In genomic region chr5:124660229-124661093, GRCh38 we compare ENCODE assay signal across 10 cellular contexts.
A peak's percentile ranks its signal among the peaks of the same experiment; 100 is the strongest.
DNase-seq lines count a peak whose midpoint lies in the region; ATAC-seq, FAIRE-seq and TF ChIP-seq lines count a peak whose summit lies in the region.
"Had no signal": no experiment of that assay in that cellular context is flagged by ENCODE, and none has a peak within 500 bp of the region (broad histone marks: within the 10 kb centered on the region; RNA-seq: fewer than 3 reads in every experiment).

No MANE protein-coding gene starts in this region.

- H3K9me2 ChIP-seq in OCI-LY1 (ENCODE audit: low read depth, low read length): no peaks in the 10 kb centered on the region

- BruUV-seq in Caco-2 (replicated peaks; lab: Mats Ljungman, UMichigan): no TSS peak
- no TSS peak for BruUV-seq in endothelial cell of umbilical vein (replicated peaks; lab: Mats Ljungman, UMichigan)

- no peak overlapping the region for H3K4me3 ChIP-seq in Caco-2 (ENCODE audit: low read depth, low read length)
- peak overlapping the region; percentile 25 for H3K4me3 ChIP-seq in OCI-LY1 (ENCODE audit: low read depth, low read length, poor library complexity, severe bottlenecking)
- H3K4me3 ChIP-seq in endothelial cell of umbilical vein (replicated peaks in 1 of 3; ENCODE audit: insufficient read depth in 1 of 3, low read depth in 1 of 3, low read length in 3 of 3): no peak overlapping the region
- H3K4me3 ChIP-seq: ovary had no signal

- H3K9me1 ChIP-seq in endothelial cell of umbilical vein (replicated peaks; ENCODE audit: control insufficient read depth, extremely low read depth, insufficient read depth, low read length): no peaks in the 10 kb centered on the region

- H3K27me3 ChIP-seq in Caco-2 (replicated peaks; ENCODE audit: control insufficient read depth, insufficient read depth, low read length) (no peaks in the 10 kb centered on the region), OCI-LY1 (ENCODE audit: insufficient read depth, low read length) (no peaks in the 10 kb centered on the region), endothelial cell of umbilical vein (ENCODE audit: control insufficient read depth in 2 of 2, insufficient read depth in 2 of 2, low read length in 2 of 2) (no peaks in the 10 kb centered on the region)
- H3K27me3 ChIP-seq: ovary had no signal

- intact Hi-C loops in Caco-2 (cut with micrococcal nuclease; ENCODE audit: unreplicated experiment) (loop anchor here (1.0 to 5.0 kb wide), 10 partner anchors 16 to 352 kb away; no protein-coding TSS in a partner anchor), endothelial cell of umbilical vein (cut with micrococcal nuclease) (loop anchor here (1.0 kb wide), 1 partner anchor 82 kb away; no protein-coding TSS in a partner anchor)
- intact Hi-C loops in activated CD4-positive, alpha-beta memory T cell treated with anti-CD3 and anti-CD28 coated beads for 36 hours (cut with micrococcal nuclease): no loop called here

- CTCF ChIA-PET in Caco-2 (lab: Charles Lee) (interaction anchor here (0.5 to 1.0 kb wide), 2 partner anchors 79 to 86 kb away, joined by 3 read pairs; partner anchors contain the start of gene ZNF608), endothelial cell of umbilical vein (lab: Charles Lee) (interaction anchor here (0.9 to 2.0 kb wide), 10 partner anchors 9 to 214 kb away, joined by 3 to 10 read pairs (median 3); no protein-coding TSS in a partner anchor)
- CTCF ChIA-PET in activated CD4-positive, alpha-beta memory T cell treated with anti-CD3 and anti-CD28 coated beads for 36 hours (lab: Charles Lee): no interaction called here

- TF ChIP-seq CTCF in Caco-2 (IDR thresholded peaks at IDR 0.05; ENCODE audit: insufficient read depth in 1 of 2, low read depth in 1 of 2, low read length in 1 of 2, severe bottlenecking in 1 of 2, unreplicated experiment in 1 of 2): no peak
- no peak for TF ChIP-seq CTCF in OCI-LY1 (IDR thresholded peaks at IDR 0.05; ENCODE audit: low read length)
- no peak for TF ChIP-seq CTCF in endothelial cell of umbilical vein (IDR thresholded peaks at IDR 0.05; ENCODE audit: extremely low read depth in 1 of 2, insufficient read depth in 1 of 2, low read depth in 1 of 2, low read length in 2 of 2)
- no peak for TF ChIP-seq CTCF in nephron progenitor cell (IDR thresholded peaks at IDR 0.05)

- H3K36me3 ChIP-seq in Caco-2 (ENCODE audit: control insufficient read depth, insufficient read depth, low read length) (no peaks in the 10 kb centered on the region), OCI-LY1 (ENCODE audit: insufficient read depth, low read length) (no peaks in the 10 kb centered on the region; the same call in 1 of the 2 replicates), endothelial cell of umbilical vein (ENCODE audit: control insufficient read depth in 2 of 2, extremely low read depth in 1 of 2, insufficient read depth in 2 of 2, low read length in 2 of 2) (no peaks in the 10 kb centered on the region)
- H3K36me3 ChIP-seq: ovary had no signal

- H3K27ac Mint-ChIP-seq in Caco-2 (ENCODE audit: unreplicated experiment) (peak overlapping the region; percentile 96), nephron progenitor cell (peak overlapping the region; percentile 97)
- no peak overlapping the region for H3K27ac Mint-ChIP-seq in activated CD4-positive, alpha-beta memory T cell treated with anti-CD3 and anti-CD28 coated beads for 36 hours

- H3K4me2 ChIP-seq in OCI-LY1 (ENCODE audit: low read length) (peak overlapping the region; percentile 29), endothelial cell of umbilical vein (ENCODE audit: insufficient read depth, low read length) (peak overlapping the region; percentile 68)

- H3K4me1 ChIP-seq in Caco-2: peaks cover 84% of the 10 kb centered on the region
- H3K4me1 ChIP-seq in OCI-LY1 (ENCODE audit: insufficient read depth, low read length, severe bottlenecking): peaks cover 100% of the 10 kb centered on the region
- peaks cover 56% of the 10 kb centered on the region for H3K4me1 ChIP-seq in endothelial cell of umbilical vein (ENCODE audit: control insufficient read depth, extremely low read depth, insufficient read depth, low read length)

- peak overlapping the region; percentile 36; the same call in 1 of the 2 replicates for H3K9ac ChIP-seq in OCI-LY1 (ENCODE audit: low read length)
- peak overlapping the region; percentile 88 for H3K9ac ChIP-seq in endothelial cell of umbilical vein (replicated peaks; ENCODE audit: extremely low read depth, insufficient read depth, low read length)

- H4K20me1 ChIP-seq in OCI-LY1 (ENCODE audit: insufficient read depth, low read length): no peaks in the 10 kb centered on the region
- no peaks in the 10 kb centered on the region for H4K20me1 ChIP-seq in endothelial cell of umbilical vein (replicated peaks; ENCODE audit: control insufficient read depth, extremely low read depth, insufficient read depth, low read length)

- H3K9me3 ChIP-seq in Caco-2 (no peaks in the 10 kb centered on the region), OCI-LY1 (ENCODE audit: low read length) (no peaks in the 10 kb centered on the region), endothelial cell of umbilical vein (replicated peaks; ENCODE audit: control insufficient read depth, insufficient read depth, low read length) (no peaks in the 10 kb centered on the region)
- H3K9me3 ChIP-seq: ovary had no signal

- dilution Hi-C loops in endothelial cell of umbilical vein (cut with MboI; ENCODE audit: extremely low pct_ligation_motif_present, low sequenced_read_pairs): no loop called here

- POLR2A ChIA-PET in Caco-2 (lab: Charles Lee) (interaction anchor here (1.0 to 1.8 kb wide), 3 partner anchors 87 to 351 kb away, joined by 4 to 8 read pairs (median 4); no protein-coding TSS in a partner anchor), endothelial cell of umbilical vein (lab: Charles Lee) (interaction anchor here (1.1 kb wide), 1 partner anchor 9 kb away, joined by 5 read pairs; no protein-coding TSS in a partner anchor)
- POLR2A ChIA-PET in activated CD4-positive, alpha-beta memory T cell treated with anti-CD3 and anti-CD28 coated beads for 36 hours (lab: Charles Lee): no interaction called here

- DNase-seq in Caco-2 (peak in 1 of 2 experiments; percentile 52), endothelial cell of umbilical vein (ENCODE audit: low read depth, low spot score) (no peak), nephron progenitor cell (no peak)
- DNase-seq in activated CD4-positive, alpha-beta memory T cell treated with anti-CD3 and anti-CD28 coated beads for 36 hours: no peak
- DNase-seq in activated CD8-positive, alpha-beta memory T cell treated with anti-CD3 and anti-CD28 coated beads, Interleukin-2, amount 50 U/mL, for 4 hours: no peak
- DNase-seq: stimulated activated naive CD8-positive, alpha-beta T cell treated with anti-CD3 and anti-CD28 coated beads, Interleukin-15, Interleukin-2, amounts not matched to agents 100 U/mL and 50 U/mL, for 24 hours had no signal

- H3K27ac ChIP-seq in OCI-LY1 (ENCODE audit: low read depth, low read length, poor library complexity, severe bottlenecking): peak overlapping the region; percentile 89
- H3K27ac ChIP-seq in endothelial cell of umbilical vein (ENCODE audit: insufficient read depth, low read depth, low read length): peak overlapping the region; percentile 91

- peak; percentile 46 for FAIRE-seq in endothelial cell of umbilical vein (lab: Jason Lieb, UNC)

- H3K9me3 Mint-ChIP-seq in Caco-2 (ENCODE audit: unreplicated experiment) (no peaks in the 10 kb centered on the region), nephron progenitor cell (no peaks in the 10 kb centered on the region)
- no peaks in the 10 kb centered on the region for H3K9me3 Mint-ChIP-seq in activated CD4-positive, alpha-beta memory T cell treated with anti-CD3 and anti-CD28 coated beads for 36 hours

- no peaks in the 10 kb centered on the region for H3F3A ChIP-seq in OCI-LY1 (ENCODE audit: insufficient read depth, low read length)

- no peak for ATAC-seq in GM18861 (IDR thresholded peaks at IDR 0.05; ENCODE audit: unreplicated experiment)
- no peak for ATAC-seq in GM19023 (IDR thresholded peaks at IDR 0.05; ENCODE audit: unreplicated experiment)
- ATAC-seq: stimulated activated naive CD8-positive, alpha-beta T cell treated with anti-CD3 and anti-CD28 coated beads, Interleukin-15, Interleukin-2, amounts not matched to agents 100 U/mL and 50 U/mL, for 24 hours had no signal

- peaks cover 19% of the 10 kb centered on the region for H3K4me1 Mint-ChIP-seq in Caco-2 (ENCODE audit: low read depth, unreplicated experiment)
- H3K4me1 Mint-ChIP-seq in nephron progenitor cell: no peaks in the 10 kb centered on the region
- no peaks in the 10 kb centered on the region for H3K4me1 Mint-ChIP-seq in activated CD4-positive, alpha-beta memory T cell treated with anti-CD3 and anti-CD28 coated beads for 36 hours (ENCODE audit: low read depth)

- H3K4me3 Mint-ChIP-seq in Caco-2 (ENCODE audit: unreplicated experiment) (peak overlapping the region; percentile 65), nephron progenitor cell (peak overlapping the region; percentile 68)
- H3K4me3 Mint-ChIP-seq in activated CD4-positive, alpha-beta memory T cell treated with anti-CD3 and anti-CD28 coated beads for 36 hours: no peak overlapping the region

- TF ChIP-seq POLR2A in endothelial cell of umbilical vein (IDR thresholded peaks at IDR 0.05; ENCODE audit: low read depth, low read length): no peak

- H3K36me3 Mint-ChIP-seq in Caco-2 (ENCODE audit: insufficient read depth, unreplicated experiment) (peaks cover 9% of the 10 kb centered on the region), nephron progenitor cell (ENCODE audit: low read depth) (no peaks in the 10 kb centered on the region)
- H3K36me3 Mint-ChIP-seq in activated CD4-positive, alpha-beta memory T cell treated with anti-CD3 and anti-CD28 coated beads for 36 hours: no peaks in the 10 kb centered on the region

- H3K79me2 ChIP-seq in OCI-LY1 (ENCODE audit: insufficient read depth, low read length) (peaks cover 71% of the 10 kb centered on the region), endothelial cell of umbilical vein (ENCODE audit: control insufficient read depth, insufficient read depth, low read length) (no peaks in the 10 kb centered on the region)

- H3K27me3 Mint-ChIP-seq in Caco-2 (ENCODE audit: insufficient read depth, unreplicated experiment) (no peaks in the 10 kb centered on the region), nephron progenitor cell (ENCODE audit: low read depth, poor library complexity) (no peaks in the 10 kb centered on the region)
- no peaks in the 10 kb centered on the region for H3K27me3 Mint-ChIP-seq in activated CD4-positive, alpha-beta memory T cell treated with anti-CD3 and anti-CD28 coated beads for 36 hours

- no peak overlapping the region for H2AFZ ChIP-seq in OCI-LY1 (ENCODE audit: low read length)
- H2AFZ ChIP-seq in endothelial cell of umbilical vein (ENCODE audit: low read depth, low read length): no peak overlapping the region

TF ChIP-seq in endothelial cell of umbilical vein, 7 proteins besides CTCF, POLR2A, EP300 and RAD21 (continues in another document):
- TF ChIP-seq JUN (IDR thresholded peaks at IDR 0.05; ENCODE audit: borderline replicate concordance, insufficient read depth, insufficient read length, low read depth): no peak
- TF ChIP-seq EZH2 (IDR thresholded peaks at IDR 0.05; ENCODE audit: borderline replicate concordance, low read depth, low read length, severe bottlenecking): no peak
- TF ChIP-seq MAX (IDR thresholded peaks at IDR 0.05; ENCODE audit: insufficient read depth, insufficient read length): no peak
